In the genomic region with DNA sequence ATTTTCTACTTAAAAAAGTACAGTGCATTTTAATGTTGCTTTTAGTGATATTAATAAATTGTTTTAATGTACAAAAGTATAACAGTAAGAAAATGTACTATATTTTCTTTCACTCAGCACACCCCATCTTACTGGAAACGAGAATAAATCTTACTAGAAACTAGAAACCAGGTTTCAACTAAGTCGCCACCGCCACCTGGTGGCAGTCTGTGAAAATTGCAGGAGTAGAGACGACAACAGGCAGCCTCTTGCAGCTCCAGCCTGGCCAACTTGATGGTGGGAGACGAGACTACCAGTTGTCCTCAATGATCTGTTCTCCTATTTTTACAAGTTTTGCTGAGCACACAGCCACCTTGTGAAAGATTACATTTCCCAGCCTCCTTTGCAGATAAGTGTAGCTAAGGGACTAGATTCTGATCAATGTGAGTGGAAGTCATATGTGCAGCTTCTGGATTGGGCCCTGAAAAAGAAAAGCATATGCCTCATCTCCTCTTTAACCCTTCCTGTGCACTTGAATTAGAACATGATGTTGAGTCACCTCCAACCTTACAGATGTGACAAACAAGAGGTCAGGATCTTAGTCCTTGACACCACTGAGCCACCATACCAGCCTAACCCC, we compare ENCODE assay signal across 8 cellular contexts. TPM values are rescaled to one million over a fixed set of nuclear protein-coding genes. Genes with fewer than 3 reads are reported as not detected.
DNase-seq lines count a peak whose midpoint lies in the region; ATAC-seq and TF ChIP-seq lines count a peak whose summit lies in the region.

No MANE protein-coding gene starts in this region.

- WGBS in endodermal cell (ENCODE audit: insufficient coverage in 1 of 2, insufficient read length in 1 of 2), 2 experiments, result 22 to 75% methylated on average over 1 to 5 of the region's 5 CpGs
- WGBS in neuronal stem cell (ENCODE audit: extremely low coverage in 2 of 2, insufficient read length in 2 of 2, insufficient replicate concordance in 1 of 2), 2 donors, result no CpG with 5 or more reads among the region's 5 CpGs

- no peak overlapping the region for H2AK5ac ChIP-seq in neuronal stem cell (ENCODE audit: low read depth, low read length)

- ATAC-seq in HG03342 (IDR thresholded peaks at IDR 0.05; ENCODE audit: unreplicated experiment) (no peak), GM18907 (IDR thresholded peaks at IDR 0.05; ENCODE audit: unreplicated experiment) (no peak)

- no peaks in the 10 kb centered on the region for H3K36me3 Mint-ChIP-seq in endodermal cell (ENCODE audit: low read depth)

- H3K4ac ChIP-seq in neuronal stem cell (ENCODE audit: low read length), result no peak overlapping the region

- H3K36me3 ChIP-seq in endodermal cell (ENCODE audit: control insufficient read depth, insufficient read depth, low read length) (no peaks in the 10 kb centered on the region), neuronal stem cell (replicated peaks in 1 of 2; ENCODE audit: control insufficient read depth in 2 of 2, insufficient read depth in 2 of 2, low read length in 2 of 2) (peaks cover 0 to 5% of the 10 kb centered on the region in 2 donors)

- no peak overlapping the region for H4K91ac ChIP-seq in neuronal stem cell (ENCODE audit: low read depth, low read length, poor library complexity)

- peak; percentile 98 for TF ChIP-seq CTCF in endodermal cell (conservative IDR thresholded peaks at IDR 0.05)

- peak; percentile 39 to 73 for DNase-seq in activated CD4-positive, alpha-beta T cell treated with anti-CD3 and anti-CD28 coated beads for 24 hours (ENCODE audit: low read depth in 2 of 2)
- no peak for DNase-seq in activated CD4-positive, alpha-beta T cell treated with anti-CD3 and anti-CD28 coated beads for 1 hour
- DNase-seq in NCI-H2029 (lab: John Stamatoyannopoulos, UW), result peak; percentile 8
- DNase-seq in activated CD4-positive, CD25-positive, alpha-beta regulatory T cell treated with anti-CD3 and anti-CD28 coated beads, Interleukin-2, amount 50 U/mL, for 72 hours, result peak; percentile 76
- peak; percentile 94 for DNase-seq in endodermal cell
- peak; percentile 62 for DNase-seq in neuronal stem cell (ENCODE audit: low spot score)

- no peak overlapping the region for H3K4me2 ChIP-seq in neuronal stem cell (ENCODE audit: insufficient read depth, low read length, poor library complexity, severe bottlenecking)

- H3K9me3 ChIP-seq in endodermal cell (ENCODE audit: control insufficient read depth, low read length), result peaks cover 7% of the 10 kb centered on the region
- H3K9me3 ChIP-seq in neuronal stem cell (replicated peaks in 1 of 2; ENCODE audit: control insufficient read depth in 2 of 2, insufficient read depth in 1 of 2, low read depth in 1 of 2, low read length in 2 of 2), result peaks cover 8 to 13% of the 10 kb centered on the region in 2 donors

- H3K14ac ChIP-seq in neuronal stem cell (ENCODE audit: low read length), result no peak overlapping the region

- no peaks in the 10 kb centered on the region for H3K27me3 ChIP-seq in endodermal cell (ENCODE audit: control insufficient read depth, insufficient read depth, low read length, poor library complexity, severe bottlenecking)
- no peaks in the 10 kb centered on the region for H3K27me3 ChIP-seq in neuronal stem cell (ENCODE audit: control insufficient read depth in 3 of 3, insufficient read depth in 3 of 3, low read depth in 1 of 3, low read length in 3 of 3)

- no peaks in the 10 kb centered on the region for H3K4me1 Mint-ChIP-seq in endodermal cell

- H3K27ac Mint-ChIP-seq in endodermal cell, result no peak overlapping the region

- no peak overlapping the region for H4K8ac ChIP-seq in neuronal stem cell (ENCODE audit: low read depth, low read length)

- H3K27ac ChIP-seq in endodermal cell (ENCODE audit: low read depth, low read length) (no peak overlapping the region), neuronal stem cell (replicated peaks; ENCODE audit: low read length) (no peak overlapping the region)

- H3K4me3 Mint-ChIP-seq in endodermal cell, result no peak overlapping the region

- no peak overlapping the region for H2AFZ ChIP-seq in neuronal stem cell (ENCODE audit: low read length)

- H3K9ac ChIP-seq in endodermal cell (ENCODE audit: extremely low read depth, low read length, poor library complexity, severe bottlenecking) (no peak overlapping the region), neuronal stem cell (ENCODE audit: low read depth, low read length, poor library complexity) (no peak overlapping the region)

- no peak overlapping the region for H2BK5ac ChIP-seq in neuronal stem cell (ENCODE audit: low read length)

- H3K27me3 Mint-ChIP-seq in endodermal cell (ENCODE audit: insufficient read depth), result peaks cover 1% of the 10 kb centered on the region

- H3K23ac ChIP-seq in neuronal stem cell (ENCODE audit: low read depth, low read length, poor library complexity), result no peak overlapping the region

- no peak overlapping the region for H2BK120ac ChIP-seq in neuronal stem cell (ENCODE audit: low read depth, low read length)

- no peak overlapping the region for H2BK15ac ChIP-seq in neuronal stem cell (ENCODE audit: low read length)

- H3K4me3 ChIP-seq in endodermal cell (ENCODE audit: low read length), result no peak overlapping the region
- no peak overlapping the region for H3K4me3 ChIP-seq in neuronal stem cell (ENCODE audit: low read length in 2 of 2)

- no peaks in the 10 kb centered on the region for H3K4me1 ChIP-seq in endodermal cell (ENCODE audit: control insufficient read depth, insufficient read depth, low read length)
- peaks cover 0 to 7% of the 10 kb centered on the region in 2 donors for H3K4me1 ChIP-seq in neuronal stem cell (ENCODE audit: control insufficient read depth in 2 of 2, insufficient read depth in 1 of 2, low read depth in 1 of 2, low read length in 2 of 2)

- peaks cover 2% of the 10 kb centered on the region for H3K79me1 ChIP-seq in neuronal stem cell (ENCODE audit: low read depth, low read length)

- no peaks in the 10 kb centered on the region for H3K9me3 Mint-ChIP-seq in endodermal cell

- no peak overlapping the region for H2BK12ac ChIP-seq in neuronal stem cell (ENCODE audit: low read length)

- H3K18ac ChIP-seq in neuronal stem cell (ENCODE audit: low read length), result no peak overlapping the region

RNA-seq across cellular contexts. Expression of a gene that starts 8.7 kb away (rescaled TPM):
- 1 to 10 TPM; 1.1 to 1.2 TPM for total RNA-seq in endodermal cell
- polyA plus RNA-seq in endodermal cell (2013, experiment 1 of 2), result 0.75 TPM
- 0.37 TPM for polyA plus RNA-seq in endodermal cell (2013, experiment 2 of 2)
- polyA plus RNA-seq in neuronal stem cell (2013, experiment 1 of 2), result 0.54 TPM
- polyA plus RNA-seq in neuronal stem cell (2013, experiment 2 of 2), result 0.60 TPM
